Comparison of ENCODE assay signal across 10 cellular contexts in the genomic region with DNA sequence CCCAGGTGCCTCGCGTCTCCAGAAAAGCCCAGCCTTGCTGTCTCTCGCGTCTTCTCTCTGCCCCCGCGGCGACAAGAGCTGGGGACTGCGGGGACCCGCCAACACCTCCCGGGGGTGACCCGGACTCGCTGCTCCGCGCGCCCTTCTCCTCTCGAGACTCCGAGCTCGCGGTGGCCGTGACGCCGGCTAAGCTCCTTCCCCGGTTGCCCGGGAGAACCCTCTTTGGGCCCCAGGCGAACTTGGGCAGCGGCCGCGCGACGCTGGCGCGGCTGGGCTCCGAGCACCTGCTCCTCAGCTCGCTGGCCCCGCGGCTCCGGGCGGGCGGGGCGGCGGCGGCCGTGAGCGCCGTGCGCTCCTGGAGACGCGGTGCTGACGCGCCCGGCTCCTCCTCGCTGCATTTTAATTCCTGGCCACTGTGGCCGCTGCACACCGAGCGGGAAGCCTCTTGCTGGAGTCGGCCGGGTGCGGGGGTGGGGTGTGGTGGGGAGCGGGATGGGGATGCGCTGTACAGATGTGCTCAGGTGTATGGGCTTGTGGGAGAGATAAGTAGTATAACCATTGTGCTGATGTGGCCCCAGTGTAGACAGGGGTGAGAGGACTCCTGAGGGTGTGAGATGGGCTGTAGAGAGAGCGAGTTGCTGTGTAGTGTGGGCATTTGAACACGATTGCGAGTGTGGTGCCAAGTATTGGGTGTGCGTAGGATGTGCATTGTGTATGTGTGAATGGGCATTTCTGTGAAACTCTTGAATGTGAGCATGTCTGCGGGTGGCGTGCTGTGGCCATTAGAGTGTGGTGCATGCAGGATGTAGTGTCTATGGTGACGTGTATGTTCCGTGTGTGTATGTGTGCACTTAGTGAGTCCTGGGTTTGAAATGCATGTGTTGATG. TPM values are rescaled to one million over a fixed set of nuclear protein-coding genes. Genes with fewer than 3 reads are reported as not detected.
DNase-seq lines count a peak whose midpoint lies in the region; ATAC-seq, FAIRE-seq and TF ChIP-seq lines count a peak whose summit lies in the region.
"Had no signal": no experiment of that assay in that cellular context is flagged by ENCODE, and none has a peak within 500 bp of the region (broad histone marks: within the 10 kb centered on the region; RNA-seq: fewer than 3 reads in every experiment).

A gene (minus strand): TSS at position 315 of the 887 bp plus-strand sequence.

- H3K27ac ChIP-seq in VCaP = peak within 1 kb of the TSS; percentile 30
- no peak within 1 kb of the TSS for H3K27ac ChIP-seq in hepatocyte
- H3K27ac ChIP-seq in small intestine (ENCODE audit: low read depth in 1 of 2, low read length in 1 of 2) = no peak within 1 kb of the TSS

- no peaks in the 10 kb centered on the region for H3K36me3 Mint-ChIP-seq in T-cell

- peak; percentile 35 for DNase-seq in HEK293T (ENCODE audit: extremely low spot score)
- peak; percentile 70 for DNase-seq in hepatocyte (ENCODE audit: low spot score)
- DNase-seq in small intestine = peak; percentile 59
- DNase-seq in activated gamma-delta T cell treated with Interleukin-2 at 50 U/mL for 16 hours = no peak
- DNase-seq in T-cell = no peak

- CTCF ChIA-PET in HEK293T (lab: Yijun Ruan, JAX) (interaction anchor here (0.5 kb wide), 2 partner anchors 260 to 303 kb away, joined by 3 to 4 read pairs; no protein-coding TSS in a partner anchor), T-cell (lab: Charles Lee) (no interaction called here)

- peaks cover 44 to 50% of the 10 kb centered on the region in 2 donors for H3K27me3 Mint-ChIP-seq in T-cell

- H3K79me2 ChIP-seq in hepatocyte = no peaks in the 10 kb centered on the region

- H3K36me3 ChIP-seq in hepatocyte (replicated peaks; ENCODE audit: insufficient read depth, low read depth) (no peaks in the 10 kb centered on the region), small intestine (ENCODE audit: control insufficient read depth in 2 of 2, insufficient read depth in 2 of 2, low read length in 2 of 2) (no peaks in the 10 kb centered on the region)

- no peaks in the 10 kb centered on the region for H4K20me1 ChIP-seq in hepatocyte (ENCODE audit: insufficient read depth, poor library complexity, severe bottlenecking)

- H3K9me3 ChIP-seq in hepatocyte (ENCODE audit: low read depth) (no peaks in the 10 kb centered on the region), small intestine (ENCODE audit: control insufficient read depth, low read depth) (no peaks in the 10 kb centered on the region)

- POLR2A ChIA-PET in HEK293T (lab: Yijun Ruan, JAX) (no interaction called here), T-cell (lab: Charles Lee) (no interaction called here)

- peak within 1 kb of the TSS in 1 of 3 donors; percentile 25 for H3K4me3 Mint-ChIP-seq in T-cell

- peaks cover 81% of the 10 kb centered on the region for H3K27me3 ChIP-seq in hepatocyte
- H3K27me3 ChIP-seq in small intestine (ENCODE audit: control insufficient read depth in 2 of 2, insufficient read depth in 2 of 2, low read length in 2 of 2) = peaks cover 2 to 10% of the 10 kb centered on the region in 2 donors

- no peak for FAIRE-seq in small intestine (lab: Jason Lieb, UNC)
- FAIRE-seq: endometrium had no signal

- 21% methylated on average over 34 of the region's 68 CpGs for WGBS in hepatocyte (ENCODE audit: low lambda C conversion rate, missing lambda C conversion rate)
- WGBS in small intestine, 3 donors = 6 to 8% (median 8%) methylated on average over 58 to 68 of the region's 68 CpGs

- peaks cover 8 to 11% (median 10%) of the 10 kb centered on the region in 3 donors for H3K4me1 Mint-ChIP-seq in T-cell

- H3K9me3 Mint-ChIP-seq in T-cell = no peaks in the 10 kb centered on the region

- ATAC-seq in GM19455 (IDR thresholded peaks at IDR 0.05; ENCODE audit: unreplicated experiment) (no peak), HG02759 (IDR thresholded peaks at IDR 0.05; ENCODE audit: unreplicated experiment) (no peak), T-cell (replicated peaks in 1 of 4) (no peak)

- peak within 1 kb of the TSS; percentile 20 for H3K4me3 ChIP-seq in hepatocyte
- H3K4me3 ChIP-seq in small intestine (ENCODE audit: low read depth in 1 of 2, low read length in 2 of 2) = peak within 1 kb of the TSS in 1 of 2 donors; percentile 56

- no peaks in the 10 kb centered on the region for H3K4me1 ChIP-seq in hepatocyte (ENCODE audit: insufficient read depth)
- no peaks in the 10 kb centered on the region for H3K4me1 ChIP-seq in small intestine (ENCODE audit: control insufficient read depth in 2 of 2, insufficient read depth in 1 of 2, low read depth in 1 of 2, low read length in 1 of 2)

- no peak within 1 kb of the TSS for H3K27ac Mint-ChIP-seq in T-cell

- no peaks in the 10 kb centered on the region for H3K9me2 ChIP-seq in hepatocyte (replicated peaks; ENCODE audit: insufficient read depth)

- peak within 1 kb of the TSS; percentile 91 for H3K4me2 ChIP-seq in hepatocyte

- TF ChIP-seq CTCF in VCaP (conservative IDR thresholded peaks at IDR 0.05) (peak; percentile 80), hepatocyte (IDR thresholded peaks at IDR 0.05; ENCODE audit: poor library complexity) (peak; percentile 26)

- H2AFZ ChIP-seq in hepatocyte = peak within 1 kb of the TSS; percentile 40

TF ChIP-seq in HEK293T, 16 proteins besides CTCF, POLR2A, EP300 and RAD21:
- TF ChIP-seq SUZ12 (IDR thresholded peaks at IDR 0.05) (no peak), FOXM1 (IDR thresholded peaks at IDR 0.05; ENCODE audit: borderline replicate concordance) (no peak), ELF4 (IDR thresholded peaks at IDR 0.05) (no peak), CTBP1 (IDR thresholded peaks at IDR 0.05; ENCODE audit: borderline replicate concordance) (no peak)

RNA-seq across cellular contexts. Expression of the gene that starts here (rescaled TPM):
- total RNA-seq in hepatocyte (0.96 and 2.3 TPM in 2 replicates), T-cell (not detected)
- polyA plus RNA-seq in hepatocyte (3.2 and 3.3 TPM in 2 replicates), small intestine (1 to 10 TPM in 1 of 3 donors, not detected in 2; 1.5 TPM)
- total RNA-seq: RPMI7951 had no signal

Comparison
In these comparisons a context has a peak if more than half of its experiments do, and no peak if none do; other contexts are left out.
1. DNase-seq: peak in HEK293T (single experiment), hepatocyte (single experiment) and small intestine (single experiment); none in activated gamma-delta T cell treated with Interleukin-2 at 50 U/mL for 16 hours (single experiment) and T-cell (0 of 34).